ENCODE assay signal across 24 cellular contexts in genomic region chr14:104515059-104515810, GRCh38.
"Had no signal": no experiment of that assay in that cellular context is flagged by ENCODE, and none has a peak within 500 bp of the region (broad histone marks: within the 10 kb centered on the region; RNA-seq: fewer than 3 reads in every experiment).

No MANE protein-coding gene starts in this region.

- H3K9ac ChIP-seq: parathyroid adenoma had no signal

- H3K9me3 ChIP-seq: psoas muscle, thyroid gland, upper lobe of right lung had no signal

- H3K36me3 ChIP-seq: gastrocnemius medialis, thyroid gland, upper lobe of right lung had no signal

- FAIRE-seq: astrocyte, colon, islet of Langerhans had no signal

- H3K4me3 ChIP-seq: gastrocnemius medialis, psoas muscle, thyroid gland, upper lobe of right lung had no signal

- H2AFZ ChIP-seq: parathyroid adenoma had no signal

- DNase-seq: activated CD4-positive, alpha-beta T cell treated with anti-CD3 and anti-CD28 coated beads for 4 hours; activated CD4-positive, alpha-beta T cell treated with anti-CD3 and anti-CD28 coated beads, Interleukin-2, amount 50 U/mL, for 4 hours; activated CD4-positive, CD25-positive, alpha-beta regulatory T cell; activated gamma-delta T cell treated with Interleukin-2 at 50 U/mL for 16 hours; activated naive CD4-positive, alpha-beta T cell treated with anti-CD3 and anti-CD28 coated beads, Interleukin-2, amount 50 U/mL, for 16 hours; activated T-cell treated with anti-CD3 and anti-CD28 coated beads, Interleukin-2, amount 50 U/mL, for 4 hours; amniotic stem cell; dermis blood vessel endothelial cell; effector CD8-positive, alpha-beta T cell; gastrocnemius medialis; glutamatergic neuron; mammary epithelial cell; naive B cell; nephron progenitor cell; psoas muscle; stimulated activated CD4-positive, alpha-beta T cell treated with anti-CD3 and anti-CD28 coated beads, Interleukin-15, amount 100 ng/mL, for 24 hours; stimulated activated naive CD4-positive, alpha-beta T cell treated with Interleukin-2 at 50 U/mL for 16 hours; thyroid gland; upper lobe of right lung had no signal

- H3K27me3 ChIP-seq: thyroid gland, upper lobe of right lung had no signal

- H3K27ac ChIP-seq: gastrocnemius medialis, parathyroid adenoma, psoas muscle, thyroid gland, upper lobe of right lung had no signal

- ATAC-seq: activated T-cell treated with anti-CD3 and anti-CD28 coated beads, Interleukin-2, amount 50 U/mL, for 4 hours; activated T-helper 17 cell treated with anti-CD3 and anti-CD28 coated beads, Interleukin-2, amount 50 U/mL, for 72 hours; gastrocnemius medialis; psoas muscle; upper lobe of right lung had no signal

- H3K79me2 ChIP-seq: parathyroid adenoma had no signal

- H3K4me1 ChIP-seq: gastrocnemius medialis, parathyroid adenoma, psoas muscle, thyroid gland, upper lobe of right lung had no signal
